In the genomic region with DNA sequence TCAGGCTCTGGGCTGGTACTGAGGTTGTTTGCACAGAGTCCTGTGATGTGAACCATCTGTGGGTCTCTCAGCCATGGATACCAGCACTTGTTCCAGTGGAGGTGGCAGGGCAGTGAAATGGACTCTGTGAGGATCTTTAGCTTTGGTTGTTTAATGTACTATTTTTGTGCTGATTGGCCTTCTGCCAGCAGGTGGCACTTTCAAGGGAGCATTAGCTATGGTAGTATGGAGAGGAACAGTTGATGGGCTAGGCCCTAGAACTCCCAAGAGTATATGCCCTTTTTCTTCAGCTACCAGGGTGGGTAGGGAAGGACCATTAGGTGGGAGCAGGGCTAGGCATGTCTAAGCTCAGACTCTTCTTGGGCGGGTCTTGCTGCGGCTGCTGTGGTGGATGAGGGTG, we compare ENCODE assay signal across 14 cellular contexts.
DNase-seq lines count a peak whose midpoint lies in the region; ATAC-seq and FAIRE-seq lines count a peak whose summit lies in the region.
"Had no signal": no experiment of that assay in that cellular context is flagged by ENCODE, and none has a peak within 500 bp of the region (broad histone marks: within the 10 kb centered on the region; RNA-seq: fewer than 3 reads in every experiment).

No MANE protein-coding gene starts in this region.

- H3K9me3 Mint-ChIP-seq in activated naive CD4-positive, alpha-beta T cell treated with anti-CD3 and anti-CD28 coated beads, Interleukin-2, amount 10 ng/mL, durations not matched to agents 7 days and 5 days = no peaks in the 10 kb centered on the region
- no peaks in the 10 kb centered on the region for H3K9me3 Mint-ChIP-seq in stimulated activated effector memory CD8-positive, alpha-beta T cell treated with anti-CD3 and anti-CD28 coated beads, Interleukin-12 subunit alpha, Interleukin-12 subunit beta, amount 100 ng/mL, for 72 hours
- H3K9me3 Mint-ChIP-seq: stimulated activated naive CD8-positive, alpha-beta T cell treated with anti-CD3 and anti-CD28 coated beads, Interleukin-15, Interleukin-2, amounts not matched to agents 100 ng/mL and 50 ng/mL, for 24 hours had no signal

- peak; percentile 13 for DNase-seq in activated T-cell treated with anti-CD3 and anti-CD28 coated beads for 24 hours (ENCODE audit: low read depth)
- DNase-seq in activated T-cell treated with anti-CD3 and anti-CD28 coated beads, Interleukin-2, amount 50 U/mL, for 1 hour = no peak
- peak; percentile 37 for DNase-seq in Jurkat, Clone E6-1 (ENCODE audit: low read depth, low spot score)
- DNase-seq in activated naive CD4-positive, alpha-beta T cell treated with anti-CD3 and anti-CD28 coated beads, Interleukin-2, amount 10 ng/mL, durations not matched to agents 7 days and 5 days = peak; percentile 38
- DNase-seq in stimulated activated effector memory CD8-positive, alpha-beta T cell treated with anti-CD3 and anti-CD28 coated beads, Interleukin-12 subunit alpha, Interleukin-12 subunit beta, amount 100 ng/mL, for 72 hours (ENCODE audit: low spot score in 2 of 2) = no peak
- no peak for DNase-seq in RCC 7860 (ENCODE audit: low spot score)
- DNase-seq in effector CD4-positive, alpha-beta T cell = no peak
- DNase-seq: left colon, NCI-H1092, spleen, T-helper 17 cell had no signal

- no peaks in the 10 kb centered on the region for H3K4me1 Mint-ChIP-seq in activated naive CD4-positive, alpha-beta T cell treated with anti-CD3 and anti-CD28 coated beads, Interleukin-2, amount 10 ng/mL, durations not matched to agents 7 days and 5 days
- H3K4me1 Mint-ChIP-seq in stimulated activated effector memory CD8-positive, alpha-beta T cell treated with anti-CD3 and anti-CD28 coated beads, Interleukin-12 subunit alpha, Interleukin-12 subunit beta, amount 100 ng/mL, for 72 hours = no peaks in the 10 kb centered on the region
- H3K4me1 Mint-ChIP-seq: T-helper 17 cell had no signal

- H3K27ac Mint-ChIP-seq in activated naive CD4-positive, alpha-beta T cell treated with anti-CD3 and anti-CD28 coated beads, Interleukin-2, amount 10 ng/mL, durations not matched to agents 7 days and 5 days = no peak overlapping the region
- H3K27ac Mint-ChIP-seq in stimulated activated effector memory CD8-positive, alpha-beta T cell treated with anti-CD3 and anti-CD28 coated beads, Interleukin-12 subunit alpha, Interleukin-12 subunit beta, amount 100 ng/mL, for 72 hours = no peak overlapping the region
- H3K27ac Mint-ChIP-seq: stimulated activated naive CD8-positive, alpha-beta T cell treated with anti-CD3 and anti-CD28 coated beads, Interleukin-15, Interleukin-2, amounts not matched to agents 100 ng/mL and 50 ng/mL, for 24 hours; T-helper 17 cell had no signal

- no peak overlapping the region for H3K4me3 Mint-ChIP-seq in activated naive CD4-positive, alpha-beta T cell treated with anti-CD3 and anti-CD28 coated beads, Interleukin-2, amount 10 ng/mL, durations not matched to agents 7 days and 5 days
- H3K4me3 Mint-ChIP-seq in stimulated activated effector memory CD8-positive, alpha-beta T cell treated with anti-CD3 and anti-CD28 coated beads, Interleukin-12 subunit alpha, Interleukin-12 subunit beta, amount 100 ng/mL, for 72 hours = no peak overlapping the region
- H3K4me3 Mint-ChIP-seq: stimulated activated naive CD8-positive, alpha-beta T cell treated with anti-CD3 and anti-CD28 coated beads, Interleukin-15, Interleukin-2, amounts not matched to agents 100 ng/mL and 50 ng/mL, for 24 hours; T-helper 17 cell had no signal

- no peak for FAIRE-seq in RCC 7860 (lab: Jason Lieb, UNC)

- H3K27me3 Mint-ChIP-seq in activated naive CD4-positive, alpha-beta T cell treated with anti-CD3 and anti-CD28 coated beads, Interleukin-2, amount 10 ng/mL, durations not matched to agents 7 days and 5 days = peaks cover 4% of the 10 kb centered on the region

- H3K36me3 Mint-ChIP-seq in activated naive CD4-positive, alpha-beta T cell treated with anti-CD3 and anti-CD28 coated beads, Interleukin-2, amount 10 ng/mL, durations not matched to agents 7 days and 5 days = no peaks in the 10 kb centered on the region
- H3K36me3 Mint-ChIP-seq in stimulated activated effector memory CD8-positive, alpha-beta T cell treated with anti-CD3 and anti-CD28 coated beads, Interleukin-12 subunit alpha, Interleukin-12 subunit beta, amount 100 ng/mL, for 72 hours = no peaks in the 10 kb centered on the region

- CTCF ChIA-PET in activated naive CD4-positive, alpha-beta T cell treated with anti-CD3 and anti-CD28 coated beads, Interleukin-2, amount 10 ng/mL, durations not matched to agents 7 days and 5 days (lab: Charles Lee) = interaction anchor here (0.9 to 1.8 kb wide), 6 partner anchors 11 to 379 kb away, joined by 3 to 6 read pairs (median 4); no protein-coding TSS in a partner anchor

- no peak overlapping the region for H3K4me3 ChIP-seq in Jurkat, Clone E6-1 (ENCODE audit: low read length)
- H3K4me3 ChIP-seq: spleen had no signal

- peak; percentile 39 for ATAC-seq in stimulated activated effector memory CD8-positive, alpha-beta T cell treated with anti-CD3 and anti-CD28 coated beads, Interleukin-12 subunit alpha, Interleukin-12 subunit beta, amount 100 ng/mL, for 72 hours
- no peak for ATAC-seq in HG02885 (IDR thresholded peaks at IDR 0.05; ENCODE audit: poor library complexity, unreplicated experiment)
- ATAC-seq: HCT116, left colon, T-helper 17 cell had no signal

Comparison
In these comparisons a context has a peak if more than half of its experiments do, and no peak if none do; other contexts are left out.
1. DNase-seq: peak in activated T-cell treated with anti-CD3 and anti-CD28 coated beads for 24 hours (single experiment), Jurkat, Clone E6-1 (single experiment) and activated naive CD4-positive, alpha-beta T cell treated with anti-CD3 and anti-CD28 coated beads, Interleukin-2, amount 10 ng/mL, durations not matched to agents 7 days and 5 days (single experiment); none in activated T-cell treated with anti-CD3 and anti-CD28 coated beads, Interleukin-2, amount 50 U/mL, for 1 hour (single experiment), stimulated activated effector memory CD8-positive, alpha-beta T cell treated with anti-CD3 and anti-CD28 coated beads, Interleukin-12 subunit alpha, Interleukin-12 subunit beta, amount 100 ng/mL, for 72 hours (0 of 2), RCC 7860 (single experiment) and effector CD4-positive, alpha-beta T cell (single experiment).